1 cellular context compared by ENCODE assay signal in the genomic region with DNA sequence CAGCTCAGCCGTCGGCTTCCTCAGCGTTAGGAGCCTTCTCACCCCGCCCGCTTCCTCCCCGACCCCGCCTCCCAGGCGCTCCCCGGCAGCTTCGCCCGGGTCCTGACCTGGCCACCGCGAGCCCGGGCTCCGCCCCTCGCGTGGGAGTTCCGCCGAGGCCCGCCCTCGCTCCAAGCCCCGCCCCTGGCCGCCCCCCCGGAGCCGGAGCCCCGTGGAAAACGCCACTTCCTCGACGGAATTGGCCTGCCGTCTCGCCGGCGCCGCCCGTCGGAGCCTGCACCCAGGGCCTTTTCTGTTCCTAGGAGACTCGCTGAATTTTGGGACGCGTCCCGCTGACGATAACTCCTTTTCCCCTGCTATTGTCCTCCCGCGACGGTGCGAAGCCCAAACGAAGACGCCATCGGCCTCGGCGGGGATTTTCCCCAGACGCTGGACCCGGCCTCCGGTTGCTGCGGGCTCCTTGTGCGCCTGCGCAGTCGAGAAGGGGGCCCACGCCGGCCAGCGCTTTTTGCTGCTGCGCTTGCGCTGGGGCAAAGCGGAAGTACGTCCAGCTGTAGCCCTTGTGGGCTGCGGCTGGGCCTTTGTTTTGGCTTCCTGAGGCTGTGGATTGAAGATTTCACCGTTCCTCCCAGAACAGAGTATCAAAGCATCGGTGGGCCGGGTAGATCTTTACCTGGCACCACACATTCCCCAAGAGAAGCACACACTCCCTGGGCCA.
TF ChIP-seq lines count a peak whose summit lies in the region.

No MANE protein-coding gene starts in this region.

TF ChIP-seq in HepG2, 621 proteins besides CTCF, POLR2A, EP300 and RAD21 (continued from another document and continues in another):
- TF ChIP-seq GATAD1 (CRISPR knock-in tag; IDR thresholded peaks at IDR 0.05) (peak; percentile 63), ZNF468 (CRISPR knock-in tag; IDR thresholded peaks at IDR 0.05) (no peak), ZNF101 (CRISPR knock-in tag; IDR thresholded peaks at IDR 0.05; ENCODE audit: borderline replicate concordance, low read depth) (no peak), TERF1 (CRISPR knock-in tag; IDR thresholded peaks at IDR 0.05) (no peak), SNRNP70 (IDR thresholded peaks at IDR 0.05; ENCODE audit: low read depth, low read length) (no peak), SMARCC2 (IDR thresholded peaks at IDR 0.05) (no peak), NR0B2 (CRISPR knock-in tag; IDR thresholded peaks at IDR 0.05) (peak; percentile 69; the same call in 1 of the 2 replicates), CCAR2 (optimal IDR thresholded peaks at IDR 0.05; ENCODE audit: low read depth, low read length) (no peak), ZNF75D (CRISPR knock-in tag; IDR thresholded peaks at IDR 0.05; ENCODE audit: borderline replicate concordance) (no peak), NPAS2 (CRISPR knock-in tag; IDR thresholded peaks at IDR 0.05; ENCODE audit: borderline replicate concordance) (no peak), MBNL3 (CRISPR knock-in tag; conservative IDR thresholded peaks at IDR 0.05) (no peak), MYNN (CRISPR knock-in tag; IDR thresholded peaks at IDR 0.05; ENCODE audit: low read depth) (no peak), ZNF746 (CRISPR knock-in tag; IDR thresholded peaks at IDR 0.05) (0 out of 2 replicates have a peak, but pooled peaks have one; percentile 26), ZBTB4 (CRISPR knock-in tag; IDR thresholded peaks at IDR 0.05; ENCODE audit: borderline replicate concordance) (no peak), TCF7L2 (IDR thresholded peaks at IDR 0.05; ENCODE audit: low read depth, low read length) (no peak), ZNF616 (CRISPR knock-in tag; IDR thresholded peaks at IDR 0.05; ENCODE audit: low read depth) (no peak), ZNF44 (CRISPR knock-in tag; IDR thresholded peaks at IDR 0.05) (0 out of 2 replicates have a peak, but pooled peaks have one; percentile 16), ZBTB34 (CRISPR knock-in tag; IDR thresholded peaks at IDR 0.05) (no peak), GABPA (IDR thresholded peaks at IDR 0.05; ENCODE audit: low read depth, low read length) (peak; percentile 29; the same call in 1 of the 2 replicates), GABPA (CRISPR knock-in tag; IDR thresholded peaks at IDR 0.05; ENCODE audit: low read depth) (peak; percentile 78), SMAD1 (CRISPR knock-in tag; IDR thresholded peaks at IDR 0.05; ENCODE audit: borderline replicate concordance, low read depth) (no peak), ZNF773 (CRISPR knock-in tag; IDR thresholded peaks at IDR 0.05; ENCODE audit: borderline replicate concordance) (peak; percentile 94; the same call in 1 of the 2 replicates), STAT5B (CRISPR knock-in tag; IDR thresholded peaks at IDR 0.05) (no peak), EHMT2 (IDR thresholded peaks at IDR 0.05; ENCODE audit: borderline replicate concordance, low read depth, low read length) (no peak), ZFP36 (IDR thresholded peaks at IDR 0.05; ENCODE audit: borderline replicate concordance, low read depth, low read length, partially characterized antibody) (no peak), ZNF274 (CRISPR knock-in tag; IDR thresholded peaks at IDR 0.05) (no peak), SAP130 (CRISPR knock-in tag; IDR thresholded peaks at IDR 0.05; ENCODE audit: low read depth) (peak; percentile 65), DMAP1 (CRISPR knock-in tag; IDR thresholded peaks at IDR 0.05) (no peak), MXI1 (IDR thresholded peaks at IDR 0.05; ENCODE audit: borderline replicate concordance, low read depth, low read length) (peak; percentile 3; the same call in 1 of the 3 replicates), HOXA7 (CRISPR knock-in tag; IDR thresholded peaks at IDR 0.05) (no peak), ZNF790 (CRISPR knock-in tag; IDR thresholded peaks at IDR 0.05; ENCODE audit: borderline replicate concordance) (no peak), AHR (CRISPR knock-in tag; IDR thresholded peaks at IDR 0.05) (no peak; the same call in 1 of the 2 replicates), ZNF143 (CRISPR knock-in tag; IDR thresholded peaks at IDR 0.05) (no peak), SOX13 (IDR thresholded peaks at IDR 0.05) (no peak), SOX13 (CRISPR knock-in tag; conservative IDR thresholded peaks at IDR 0.05 in 1 of 2, IDR thresholded peaks at IDR 0.05 in 1 of 2) (no peak), ZNF225 (CRISPR knock-in tag; IDR thresholded peaks at IDR 0.05) (peak; percentile 57; the same call in 1 of the 2 replicates), DRAP1 (CRISPR knock-in tag; IDR thresholded peaks at IDR 0.05) (no peak), CEBPG (CRISPR knock-in tag; IDR thresholded peaks at IDR 0.05) (no peak), RNF2 (conservative IDR thresholded peaks at IDR 0.05; ENCODE audit: low read depth) (no peak), NCOA2 (CRISPR knock-in tag; IDR thresholded peaks at IDR 0.05) (no peak)
- TF ChIP-seq, protein P1, sequence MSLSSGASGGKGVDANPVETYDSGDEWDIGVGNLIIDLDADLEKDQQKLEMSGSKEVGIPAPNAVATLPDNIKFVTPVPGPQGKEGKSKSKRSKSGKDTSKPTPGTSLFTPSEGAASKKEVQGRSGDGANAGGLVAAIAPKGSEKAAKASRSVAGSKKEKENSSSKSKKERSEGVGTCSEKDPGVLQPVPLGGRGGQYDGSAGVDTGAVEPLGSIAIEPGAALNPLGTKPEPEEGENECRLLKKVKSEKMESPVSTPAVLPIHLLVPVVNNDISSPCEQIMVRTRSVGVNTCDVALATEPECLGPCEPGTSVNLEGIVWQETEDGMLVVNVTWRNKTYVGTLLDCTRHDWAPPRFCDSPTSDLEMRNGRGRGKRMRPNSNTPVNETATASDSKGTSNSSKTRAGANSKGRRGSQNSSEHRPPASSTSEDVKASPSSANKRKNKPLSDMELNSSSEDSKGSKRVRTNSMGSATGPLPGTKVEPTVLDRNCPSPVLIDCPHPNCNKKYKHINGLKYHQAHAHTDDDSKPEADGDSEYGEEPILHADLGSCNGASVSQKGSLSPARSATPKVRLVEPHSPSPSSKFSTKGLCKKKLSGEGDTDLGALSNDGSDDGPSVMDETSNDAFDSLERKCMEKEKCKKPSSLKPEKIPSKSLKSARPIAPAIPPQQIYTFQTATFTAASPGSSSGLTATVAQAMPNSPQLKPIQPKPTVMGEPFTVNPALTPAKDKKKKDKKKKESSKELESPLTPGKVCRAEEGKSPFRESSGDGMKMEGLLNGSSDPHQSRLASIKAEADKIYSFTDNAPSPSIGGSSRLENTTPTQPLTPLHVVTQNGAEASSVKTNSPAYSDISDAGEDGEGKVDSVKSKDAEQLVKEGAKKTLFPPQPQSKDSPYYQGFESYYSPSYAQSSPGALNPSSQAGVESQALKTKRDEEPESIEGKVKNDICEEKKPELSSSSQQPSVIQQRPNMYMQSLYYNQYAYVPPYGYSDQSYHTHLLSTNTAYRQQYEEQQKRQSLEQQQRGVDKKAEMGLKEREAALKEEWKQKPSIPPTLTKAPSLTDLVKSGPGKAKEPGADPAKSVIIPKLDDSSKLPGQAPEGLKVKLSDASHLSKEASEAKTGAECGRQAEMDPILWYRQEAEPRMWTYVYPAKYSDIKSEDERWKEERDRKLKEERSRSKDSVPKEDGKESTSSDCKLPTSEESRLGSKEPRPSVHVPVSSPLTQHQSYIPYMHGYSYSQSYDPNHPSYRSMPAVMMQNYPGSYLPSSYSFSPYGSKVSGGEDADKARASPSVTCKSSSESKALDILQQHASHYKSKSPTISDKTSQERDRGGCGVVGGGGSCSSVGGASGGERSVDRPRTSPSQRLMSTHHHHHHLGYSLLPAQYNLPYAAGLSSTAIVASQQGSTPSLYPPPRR (CRISPR knock-in tag; IDR thresholded peaks at IDR 0.05; ENCODE audit: borderline replicate concordance): 0 out of 2 replicates have a peak, but pooled peaks have one; percentile 28
- TF ChIP-seq, protein P2, sequence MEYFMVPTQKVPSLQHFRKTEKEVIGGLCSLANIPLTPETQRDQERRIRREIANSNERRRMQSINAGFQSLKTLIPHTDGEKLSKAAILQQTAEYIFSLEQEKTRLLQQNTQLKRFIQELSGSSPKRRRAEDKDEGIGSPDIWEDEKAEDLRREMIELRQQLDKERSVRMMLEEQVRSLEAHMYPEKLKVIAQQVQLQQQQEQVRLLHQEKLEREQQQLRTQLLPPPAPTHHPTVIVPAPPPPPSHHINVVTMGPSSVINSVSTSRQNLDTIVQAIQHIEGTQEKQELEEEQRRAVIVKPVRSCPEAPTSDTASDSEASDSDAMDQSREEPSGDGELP (IDR thresholded peaks at IDR 0.05; ENCODE audit: borderline replicate concordance, low read depth): peak; percentile 80
- TF ChIP-seq, protein P3, sequence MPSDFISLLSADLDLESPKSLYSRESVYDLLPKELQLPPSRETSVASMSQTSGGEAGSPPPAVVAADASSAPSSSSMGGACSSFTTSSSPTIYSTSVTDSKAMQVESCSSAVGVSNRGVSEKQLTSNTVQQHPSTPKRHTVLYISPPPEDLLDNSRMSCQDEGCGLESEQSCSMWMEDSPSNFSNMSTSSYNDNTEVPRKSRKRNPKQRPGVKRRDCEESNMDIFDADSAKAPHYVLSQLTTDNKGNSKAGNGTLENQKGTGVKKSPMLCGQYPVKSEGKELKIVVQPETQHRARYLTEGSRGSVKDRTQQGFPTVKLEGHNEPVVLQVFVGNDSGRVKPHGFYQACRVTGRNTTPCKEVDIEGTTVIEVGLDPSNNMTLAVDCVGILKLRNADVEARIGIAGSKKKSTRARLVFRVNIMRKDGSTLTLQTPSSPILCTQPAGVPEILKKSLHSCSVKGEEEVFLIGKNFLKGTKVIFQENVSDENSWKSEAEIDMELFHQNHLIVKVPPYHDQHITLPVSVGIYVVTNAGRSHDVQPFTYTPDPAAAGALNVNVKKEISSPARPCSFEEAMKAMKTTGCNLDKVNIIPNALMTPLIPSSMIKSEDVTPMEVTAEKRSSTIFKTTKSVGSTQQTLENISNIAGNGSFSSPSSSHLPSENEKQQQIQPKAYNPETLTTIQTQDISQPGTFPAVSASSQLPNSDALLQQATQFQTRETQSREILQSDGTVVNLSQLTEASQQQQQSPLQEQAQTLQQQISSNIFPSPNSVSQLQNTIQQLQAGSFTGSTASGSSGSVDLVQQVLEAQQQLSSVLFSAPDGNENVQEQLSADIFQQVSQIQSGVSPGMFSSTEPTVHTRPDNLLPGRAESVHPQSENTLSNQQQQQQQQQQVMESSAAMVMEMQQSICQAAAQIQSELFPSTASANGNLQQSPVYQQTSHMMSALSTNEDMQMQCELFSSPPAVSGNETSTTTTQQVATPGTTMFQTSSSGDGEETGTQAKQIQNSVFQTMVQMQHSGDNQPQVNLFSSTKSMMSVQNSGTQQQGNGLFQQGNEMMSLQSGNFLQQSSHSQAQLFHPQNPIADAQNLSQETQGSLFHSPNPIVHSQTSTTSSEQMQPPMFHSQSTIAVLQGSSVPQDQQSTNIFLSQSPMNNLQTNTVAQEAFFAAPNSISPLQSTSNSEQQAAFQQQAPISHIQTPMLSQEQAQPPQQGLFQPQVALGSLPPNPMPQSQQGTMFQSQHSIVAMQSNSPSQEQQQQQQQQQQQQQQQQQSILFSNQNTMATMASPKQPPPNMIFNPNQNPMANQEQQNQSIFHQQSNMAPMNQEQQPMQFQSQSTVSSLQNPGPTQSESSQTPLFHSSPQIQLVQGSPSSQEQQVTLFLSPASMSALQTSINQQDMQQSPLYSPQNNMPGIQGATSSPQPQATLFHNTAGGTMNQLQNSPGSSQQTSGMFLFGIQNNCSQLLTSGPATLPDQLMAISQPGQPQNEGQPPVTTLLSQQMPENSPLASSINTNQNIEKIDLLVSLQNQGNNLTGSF (CRISPR knock-in tag; IDR thresholded peaks at IDR 0.05): no peak
